ENCODE assay signal across 1 cellular context in the genomic region with DNA sequence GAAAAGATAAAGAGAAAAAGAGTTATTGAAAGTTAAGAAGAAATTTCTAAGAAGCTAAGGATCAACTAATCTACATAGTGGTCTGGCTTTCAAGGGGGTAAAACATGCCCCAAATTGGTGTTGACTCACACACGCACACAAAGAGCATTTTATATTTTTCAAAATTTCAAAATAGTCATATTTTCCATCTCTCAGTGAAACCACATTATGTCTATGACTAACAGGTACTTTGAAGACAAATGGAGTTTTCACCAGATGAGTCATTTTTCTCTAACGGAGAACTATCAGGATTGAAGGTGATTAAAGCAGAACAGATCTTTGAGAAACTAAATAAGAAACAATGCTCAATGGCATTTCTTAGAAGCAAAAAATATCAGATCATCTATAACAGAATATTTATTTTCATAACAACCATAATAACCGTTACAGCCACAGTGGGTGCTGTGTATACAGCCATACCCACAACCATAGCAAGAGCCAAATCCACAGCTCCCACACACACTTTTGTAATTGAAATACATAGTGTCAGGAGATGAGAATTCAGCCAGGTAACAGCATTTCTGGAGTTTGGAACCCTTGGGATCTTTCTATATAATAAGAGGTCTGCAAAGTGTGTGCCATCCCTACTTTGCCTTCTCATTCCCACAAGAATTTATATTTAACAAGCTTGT.
TF ChIP-seq lines count a peak whose summit lies in the region.

A gene with protein sequence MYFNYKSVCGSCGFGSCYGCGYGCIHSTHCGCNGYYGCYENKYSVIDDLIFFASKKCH (minus strand): TSS at position 539 of the 671 bp plus-strand sequence. CDS start 18 bp downstream, at position 521.

TF ChIP-seq in HCT116, 20 proteins besides CTCF, POLR2A, EP300 and RAD21 (continued from another document):
- no peak for TF ChIP-seq SIN3A (IDR thresholded peaks at IDR 0.05; ENCODE audit: low read depth)
TF ChIP-seq in HCT116: peak in this region for 3.
